ENCODE assay signal across 27 cellular contexts in genomic region chr20:23186808-23187207, GRCh38.
"Had no signal": no experiment of that assay in that cellular context is flagged by ENCODE, and none has a peak within 500 bp of the region (broad histone marks: within the 10 kb centered on the region; RNA-seq: fewer than 3 reads in every experiment).

No MANE protein-coding gene starts in this region.

- H3K36me3 ChIP-seq: ascending aorta, cardiac muscle cell, SJSA1 had no signal

- H3K4me1 ChIP-seq: ascending aorta had no signal

- H3K27ac Mint-ChIP-seq: activated CD4-positive, alpha-beta T cell treated with anti-CD3 and anti-CD28 coated beads, Interleukin-2, amount 10 ng/mL, durations not matched to agents 24 days and 14 days; activated CD8-positive, alpha-beta T cell treated with anti-CD3 and anti-CD28 coated beads, Interleukin-2, amount 10 ng/mL, durations not matched to agents 7 days and 5 days; activated naive CD4-positive, alpha-beta T cell treated with anti-CD3 and anti-CD28 coated beads, Interleukin-2, amount 50 U/mL, for 24 hours; activated naive CD8-positive, alpha-beta T cell treated with anti-CD3 and anti-CD28 coated beads, Interleukin-2, amount 10 ng/mL, durations not matched to agents 7 days and 5 days; activated T-cell treated with anti-CD3 and anti-CD28 coated beads, Interleukin-2, amount 50 U/mL, for 24 hours; activated T-helper 2 cell treated with anti-CD3 and anti-CD28 coated beads, Interferon-gamma antibody, Interleukin-2, Interleukin-4, amounts not matched to agents 10 μg/mL and 5 μg/mL and 100 μg/mL, durations not matched to agents 14 hours and 24 hours and 36 hours; T-helper 1 cell treated with Interleukin-12 subunit alpha and Interleukin-12 subunit beta and Interleukin-4 antibody, amounts not matched to agents 30 μg/mL and 1 μg/mL, for 36 hours; T-helper 2 cell treated with Interferon-gamma antibody and Interleukin-4, amounts not matched to agents 5 μg/mL and 100 μg/mL, for 36 hours had no signal

- H3K9me3 ChIP-seq: ascending aorta, SJSA1, SK-N-SH had no signal

- H3K4me2 ChIP-seq: SK-N-SH had no signal

- H3K27me3 ChIP-seq: ascending aorta, SJSA1 had no signal

- H3K9me3 Mint-ChIP-seq: activated naive CD4-positive, alpha-beta T cell treated with anti-CD3 and anti-CD28 coated beads, Interleukin-2, amount 50 U/mL, for 24 hours; activated T-cell treated with anti-CD3 and anti-CD28 coated beads, Interleukin-2, amount 50 U/mL, for 24 hours; activated T-helper 2 cell treated with anti-CD3 and anti-CD28 coated beads, Interferon-gamma antibody, Interleukin-2, Interleukin-4, amounts not matched to agents 10 μg/mL and 5 μg/mL and 100 μg/mL, durations not matched to agents 14 hours and 24 hours and 36 hours; central memory CD8-positive, alpha-beta T cell; T-helper 1 cell treated with Interleukin-12 subunit alpha and Interleukin-12 subunit beta and Interleukin-4 antibody, amounts not matched to agents 30 μg/mL and 1 μg/mL, for 36 hours; T-helper 2 cell treated with Interferon-gamma antibody and Interleukin-4, amounts not matched to agents 5 μg/mL and 100 μg/mL, for 36 hours had no signal

- ATAC-seq: activated CD8-positive, alpha-beta T cell treated with anti-CD3 and anti-CD28 coated beads, Interleukin-2, amount 10 ng/mL, durations not matched to agents 7 days and 5 days had no signal

- H3K4me3 Mint-ChIP-seq: activated CD4-positive, alpha-beta T cell treated with anti-CD3 and anti-CD28 coated beads, Interleukin-2, amount 10 ng/mL, durations not matched to agents 24 days and 14 days; activated CD8-positive, alpha-beta T cell treated with anti-CD3 and anti-CD28 coated beads, Interleukin-2, amount 10 ng/mL, durations not matched to agents 7 days and 5 days; activated naive CD4-positive, alpha-beta T cell treated with anti-CD3 and anti-CD28 coated beads, Interleukin-2, amount 50 U/mL, for 24 hours; activated naive CD8-positive, alpha-beta T cell treated with anti-CD3 and anti-CD28 coated beads, Interleukin-2, amount 10 ng/mL, durations not matched to agents 7 days and 5 days; activated T-cell treated with anti-CD3 and anti-CD28 coated beads, Interleukin-2, amount 50 U/mL, for 24 hours; central memory CD8-positive, alpha-beta T cell; T-helper 1 cell treated with Interleukin-12 subunit alpha and Interleukin-12 subunit beta and Interleukin-4 antibody, amounts not matched to agents 30 μg/mL and 1 μg/mL, for 36 hours; T-helper 2 cell treated with Interferon-gamma antibody and Interleukin-4, amounts not matched to agents 5 μg/mL and 100 μg/mL, for 36 hours had no signal

- H3K27me3 Mint-ChIP-seq: activated naive CD4-positive, alpha-beta T cell treated with anti-CD3 and anti-CD28 coated beads, Interleukin-2, amount 50 U/mL, for 24 hours; activated naive CD8-positive, alpha-beta T cell treated with anti-CD3 and anti-CD28 coated beads, Interleukin-2, amount 10 ng/mL, durations not matched to agents 7 days and 5 days; activated T-cell treated with anti-CD3 and anti-CD28 coated beads, Interleukin-2, amount 50 U/mL, for 24 hours; central memory CD8-positive, alpha-beta T cell had no signal

- FAIRE-seq: TTC549 had no signal

- H3K4me1 Mint-ChIP-seq: activated CD4-positive, alpha-beta T cell treated with anti-CD3 and anti-CD28 coated beads, Interleukin-2, amount 10 ng/mL, durations not matched to agents 24 days and 14 days; activated naive CD4-positive, alpha-beta T cell treated with anti-CD3 and anti-CD28 coated beads, Interleukin-2, amount 50 U/mL, for 24 hours; activated naive CD8-positive, alpha-beta T cell treated with anti-CD3 and anti-CD28 coated beads, Interleukin-2, amount 10 ng/mL, durations not matched to agents 7 days and 5 days; central memory CD8-positive, alpha-beta T cell had no signal

- H3K4me3 ChIP-seq: ascending aorta, cardiac muscle cell, SJSA1 had no signal

- DNase-seq: activated CD4-positive, alpha-beta T cell treated with anti-CD3 and anti-CD28 coated beads, Interleukin-2, amount 10 ng/mL, durations not matched to agents 24 days and 14 days; activated CD4-positive, alpha-beta T cell treated with anti-CD3 and anti-CD28 coated beads, Interleukin-2, amount 50 U/mL, for 4 hours; activated CD8-positive, alpha-beta T cell treated with anti-CD3 and anti-CD28 coated beads, Interleukin-2, amount 10 ng/mL, durations not matched to agents 7 days and 5 days; activated gamma-delta T cell; activated naive CD4-positive, alpha-beta T cell treated with Interleukin-2 at 50 U/mL for 16 hours; activated naive CD8-positive, alpha-beta T cell treated with anti-CD3 and anti-CD28 coated beads, Interleukin-2, amount 10 ng/mL, durations not matched to agents 7 days and 5 days; activated T-cell treated with anti-CD3 and anti-CD28 coated beads, Interleukin-2, amount 50 U/mL, for 24 hours; amygdala; NCI-H1105; NCI-H1417 treated with DMSO at 0.1 percent for 48 hours; NCI-H187 treated with DMSO at 0.1 percent for 48 hours; NCI-H2081 treated with DMSO at 0.1 percent for 48 hours; NCI-H510A; NCI-H526; NCI-H748 treated with DMSO at 0.1 percent for 48 hours; OCI-M1; SHP77 treated with DMSO at 0.1 percent for 48 hours; SK-N-SH had no signal

- H3K36me3 Mint-ChIP-seq: activated naive CD4-positive, alpha-beta T cell treated with anti-CD3 and anti-CD28 coated beads, Interleukin-2, amount 50 U/mL, for 24 hours; activated naive CD8-positive, alpha-beta T cell treated with anti-CD3 and anti-CD28 coated beads, Interleukin-2, amount 10 ng/mL, durations not matched to agents 7 days and 5 days had no signal

- H3K27ac ChIP-seq: ascending aorta, cardiac muscle cell, SJSA1 had no signal

- H3K9ac ChIP-seq: SK-N-SH had no signal
